Comparison of ENCODE assay signal across 8 cellular contexts in the genomic region with DNA sequence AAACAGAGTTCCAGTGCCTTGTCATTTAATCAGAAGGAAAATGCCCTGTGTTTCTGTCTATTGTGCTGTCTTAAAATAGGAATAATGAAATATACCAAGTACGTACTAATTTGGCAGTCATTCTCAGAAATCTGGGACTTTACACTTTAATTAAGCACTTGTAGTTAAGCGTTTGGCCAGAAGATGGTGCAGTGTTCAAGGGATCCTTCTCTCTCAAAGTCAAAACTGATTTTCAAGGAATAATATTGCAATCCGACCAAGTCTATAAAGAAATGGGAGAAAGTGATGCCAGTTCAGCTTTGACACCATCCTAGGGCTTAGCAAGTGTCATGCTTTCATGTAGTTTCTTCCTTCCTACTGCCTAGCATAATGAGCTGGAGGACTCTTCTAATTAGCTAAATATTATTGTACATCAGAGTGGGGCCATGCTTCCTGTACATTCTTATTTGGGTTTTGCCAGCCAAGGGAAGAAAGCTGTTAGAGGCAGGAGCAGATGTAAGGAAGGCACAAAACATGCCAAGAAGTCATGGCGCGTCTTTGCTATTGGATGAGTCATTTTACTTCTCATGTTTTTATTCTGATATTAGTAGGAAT.
DNase-seq lines count a peak whose midpoint lies in the region; ATAC-seq and TF ChIP-seq lines count a peak whose summit lies in the region.

No MANE protein-coding gene starts in this region.

- H3K4me3 ChIP-seq in A673 (ENCODE audit: low read depth, low read length, poor library complexity, severe bottlenecking): no peak overlapping the region
- no peak overlapping the region for H3K4me3 ChIP-seq in GM06990 (replicated peaks; ENCODE audit: low read depth, low read length)
- no peak overlapping the region for H3K4me3 ChIP-seq in tibial nerve

- POLR2A ChIA-PET in A673 (lab: Charles Lee; ENCODE audit: low non-redundant PET): no interaction called here
- POLR2A ChIA-PET in activated B cell treated with CpG ODN at 0.5 μM for 24 hours (lab: Charles Lee): no interaction called here

- no peak overlapping the region for H3K27ac ChIP-seq in A673 (ENCODE audit: low read depth, low read length, poor library complexity, severe bottlenecking)
- no peak overlapping the region for H3K27ac ChIP-seq in tibial nerve

- H3K9me3 ChIP-seq in A673 (ENCODE audit: low read depth, low read length, poor library complexity, severe bottlenecking) (no peaks in the 10 kb centered on the region), tibial nerve (no peaks in the 10 kb centered on the region)

- no peaks in the 10 kb centered on the region for H3K4me1 ChIP-seq in A673 (ENCODE audit: insufficient read depth, low read length, poor library complexity, severe bottlenecking)
- peaks cover 0 to 7% (median 1%) of the 10 kb centered on the region in 4 donors for H3K4me1 ChIP-seq in tibial nerve

- DNase-seq in A673 (ENCODE audit: low spot score): peak; percentile 32
- DNase-seq in GM06990 (ENCODE audit: extremely low read depth, insufficient read length): no peak
- DNase-seq in LHCN-M2 (ENCODE audit: low read depth): peak; percentile 8
- no peak for DNase-seq in activated B cell treated with CpG ODN at 0.5 μM for 24 hours
- peak; percentile 88 for DNase-seq in inferior parietal cortex (ENCODE audit: extremely low spot score)
- DNase-seq in tibial nerve (ENCODE audit: low spot score in 2 of 2): peak in 1 of 2 donors; percentile 77
- DNase-seq in activated CD8-positive, alpha-beta memory T cell treated with anti-CD3 and anti-CD28 coated beads, Interleukin-2, amount 50 U/mL, for 4 hours: no peak

- no peak for TF ChIP-seq EP300 in tibial nerve (IDR thresholded peaks at IDR 0.05)

- no peak overlapping the region for H3K27ac Mint-ChIP-seq in activated B cell treated with CpG ODN at 0.5 μM for 24 hours

- TF ChIP-seq POLR2A in tibial nerve (IDR thresholded peaks at IDR 0.05): no peak

- WGBS in tibial nerve, 2 donors: 31 to 33% methylated on average over 5 of the region's 5 CpGs

- peaks cover 2% of the 10 kb centered on the region for H3K27me3 Mint-ChIP-seq in activated B cell treated with CpG ODN at 0.5 μM for 24 hours

- ATAC-seq in activated B cell treated with CpG ODN at 0.5 μM for 24 hours (ENCODE audit: low read depth): no peak
- no peak for ATAC-seq in GM21717 (IDR thresholded peaks at IDR 0.05; ENCODE audit: unreplicated experiment)

- H3K4me1 Mint-ChIP-seq in activated B cell treated with CpG ODN at 0.5 μM for 24 hours: no peaks in the 10 kb centered on the region

- TF ChIP-seq CTCF in A673 (conservative IDR thresholded peaks at IDR 0.05; ENCODE audit: low read depth, low read length): peak; percentile 52
- TF ChIP-seq CTCF in GM06990 (IDR thresholded peaks at IDR 0.05; ENCODE audit: insufficient read depth, low read length, poor library complexity, severe bottlenecking): peak; percentile 64
- TF ChIP-seq CTCF in activated B cell treated with CpG ODN at 0.5 μM for 24 hours (IDR thresholded peaks at IDR 0.05): peak; percentile 79
- peak; percentile 64 to 71 (median 67) for TF ChIP-seq CTCF in tibial nerve (IDR thresholded peaks at IDR 0.05)

- H3K27me3 ChIP-seq in A673 (replicated peaks; ENCODE audit: insufficient read depth, low read depth, low read length, poor library complexity) (no peaks in the 10 kb centered on the region), GM06990 (replicated peaks; ENCODE audit: control insufficient read depth, insufficient read depth, low read length) (no peaks in the 10 kb centered on the region; the same call in none of the 2 replicates), tibial nerve (no peaks in the 10 kb centered on the region)

- CTCF ChIA-PET in A673 (lab: Charles Lee) (no interaction called here), activated B cell treated with CpG ODN at 0.5 μM for 24 hours (lab: Charles Lee) (interaction anchor here (0.7 to 2.0 kb wide), 7 partner anchors 18 to 1616 kb away, joined by 3 to 18 read pairs (median 3); no protein-coding TSS in a partner anchor)

- no peaks in the 10 kb centered on the region for H3K36me3 ChIP-seq in A673 (ENCODE audit: insufficient read depth, low read length, poor library complexity, severe bottlenecking)
- H3K36me3 ChIP-seq in GM06990 (ENCODE audit: control insufficient read depth, insufficient read depth, low read length): no peaks in the 10 kb centered on the region
- H3K36me3 ChIP-seq in tibial nerve: no peaks in the 10 kb centered on the region

- H3K9me3 Mint-ChIP-seq in activated B cell treated with CpG ODN at 0.5 μM for 24 hours: no peaks in the 10 kb centered on the region

- H3K4me3 Mint-ChIP-seq in activated B cell treated with CpG ODN at 0.5 μM for 24 hours: no peak overlapping the region

- no peaks in the 10 kb centered on the region for H3K36me3 Mint-ChIP-seq in activated B cell treated with CpG ODN at 0.5 μM for 24 hours (ENCODE audit: low read depth)

- BruUV-seq in A673 (replicated peaks; lab: Mats Ljungman, UMichigan): no TSS peak

- intact Hi-C loops in A673 (cut with micrococcal nuclease; ENCODE audit: unreplicated experiment) (loop anchor here (2.0 kb wide), 1 partner anchor 1589 kb away; no protein-coding TSS in a partner anchor), activated B cell treated with CpG ODN at 0.5 μM for 24 hours (cut with micrococcal nuclease) (loop anchor here (1.0 to 5.0 kb wide), 6 partner anchors 295 to 1617 kb away; no protein-coding TSS in a partner anchor)

Comparison
In these comparisons a context has a peak if more than half of its experiments do, and no peak if none do; other contexts are left out.
1. DNase-seq: peak in A673 (single experiment), LHCN-M2 (single experiment) and inferior parietal cortex (single experiment); none in GM06990 (single experiment), activated B cell treated with CpG ODN at 0.5 μM for 24 hours (single experiment) and activated CD8-positive, alpha-beta memory T cell treated with anti-CD3 and anti-CD28 coated beads, Interleukin-2, amount 50 U/mL, for 4 hours (single experiment).
2. Peak in every context shown above with its lines, with median percentiles within 50 percentile points of each other: CTCF ChIP-seq.